Comparison of ENCODE assay signal across 15 cellular contexts in the genomic region with DNA sequence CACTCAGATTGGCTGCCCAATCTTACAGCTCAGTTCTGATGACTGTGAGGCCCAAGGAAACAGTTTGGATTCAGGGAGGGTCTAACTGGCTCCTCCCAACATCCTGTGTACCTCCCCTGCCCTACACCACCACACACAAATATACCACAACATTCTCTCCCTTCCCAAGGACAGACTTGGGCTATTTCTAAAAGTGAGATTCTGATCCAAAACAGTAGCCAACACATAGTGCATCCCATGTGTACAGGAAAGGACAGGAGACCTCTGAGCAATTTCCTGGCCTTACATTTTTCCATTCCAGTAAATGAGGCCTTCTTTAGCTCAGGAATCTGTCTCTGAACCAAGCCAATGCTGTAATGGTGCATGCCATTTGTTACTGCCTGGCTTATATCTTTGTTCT. TPM values are rescaled to one million over a fixed set of nuclear protein-coding genes. Genes with fewer than 3 reads are reported as not detected.
DNase-seq lines count a peak whose midpoint lies in the region; ATAC-seq, FAIRE-seq and TF ChIP-seq lines count a peak whose summit lies in the region.
"Had no signal": no experiment of that assay in that cellular context is flagged by ENCODE, and none has a peak within 500 bp of the region (broad histone marks: within the 10 kb centered on the region; RNA-seq: fewer than 3 reads in every experiment).

No MANE protein-coding gene starts in this region.

- TF ChIP-seq POLR2A in GM12891 (IDR thresholded peaks at IDR 0.05; ENCODE audit: low read depth, low read length): no peak

- H3K4me3 Mint-ChIP-seq in WTC11: no peak overlapping the region
- H3K4me3 Mint-ChIP-seq in activated T-cell treated with anti-CD3 and anti-CD28 coated beads, Interleukin-2, amount 50 U/mL, for 72 hours: no peak overlapping the region
- no peak overlapping the region for H3K4me3 Mint-ChIP-seq in stimulated activated memory B cell treated with anti-CD40 and anti-IgM and Interleukin-4, amounts not matched to agents 10 μg/mL and 1 μg/mL and 100 μg/mL, for 72 hours
- H3K4me3 Mint-ChIP-seq: T-helper 2 cell treated with Interferon-gamma antibody and Interleukin-4, amounts not matched to agents 5 μg/mL and 100 μg/mL, for 36 hours had no signal

- no peaks in the 10 kb centered on the region for H3K36me3 Mint-ChIP-seq in WTC11
- no peaks in the 10 kb centered on the region for H3K36me3 Mint-ChIP-seq in activated T-cell treated with anti-CD3 and anti-CD28 coated beads, Interleukin-2, amount 50 U/mL, for 72 hours (ENCODE audit: insufficient read depth in 2 of 2)
- no peaks in the 10 kb centered on the region for H3K36me3 Mint-ChIP-seq in stimulated activated memory B cell treated with anti-CD40 and anti-IgM and Interleukin-4, amounts not matched to agents 10 μg/mL and 1 μg/mL and 100 μg/mL, for 72 hours

- no peaks in the 10 kb centered on the region for H3K9me3 Mint-ChIP-seq in WTC11
- no peaks in the 10 kb centered on the region for H3K9me3 Mint-ChIP-seq in activated T-cell treated with anti-CD3 and anti-CD28 coated beads, Interleukin-2, amount 50 U/mL, for 72 hours
- no peaks in the 10 kb centered on the region for H3K9me3 Mint-ChIP-seq in stimulated activated memory B cell treated with anti-CD40 and anti-IgM and Interleukin-4, amounts not matched to agents 10 μg/mL and 1 μg/mL and 100 μg/mL, for 72 hours
- H3K9me3 Mint-ChIP-seq: T-helper 2 cell treated with Interferon-gamma antibody and Interleukin-4, amounts not matched to agents 5 μg/mL and 100 μg/mL, for 36 hours had no signal

- no peak overlapping the region for H3K27ac Mint-ChIP-seq in WTC11
- no peak overlapping the region for H3K27ac Mint-ChIP-seq in activated T-cell treated with anti-CD3 and anti-CD28 coated beads, Interleukin-2, amount 50 U/mL, for 72 hours
- H3K27ac Mint-ChIP-seq in stimulated activated memory B cell treated with anti-CD40 and anti-IgM and Interleukin-4, amounts not matched to agents 10 μg/mL and 1 μg/mL and 100 μg/mL, for 72 hours: no peak overlapping the region
- H3K27ac Mint-ChIP-seq: T-helper 2 cell treated with Interferon-gamma antibody and Interleukin-4, amounts not matched to agents 5 μg/mL and 100 μg/mL, for 36 hours had no signal

- no peaks in the 10 kb centered on the region for H3K27me3 Mint-ChIP-seq in WTC11 (ENCODE audit: low read depth)
- peaks cover 16% of the 10 kb centered on the region for H3K27me3 Mint-ChIP-seq in activated T-cell treated with anti-CD3 and anti-CD28 coated beads, Interleukin-2, amount 50 U/mL, for 72 hours (ENCODE audit: low read depth)
- no peaks in the 10 kb centered on the region for H3K27me3 Mint-ChIP-seq in stimulated activated memory B cell treated with anti-CD40 and anti-IgM and Interleukin-4, amounts not matched to agents 10 μg/mL and 1 μg/mL and 100 μg/mL, for 72 hours

- ATAC-seq in WTC11 (peak; percentile 81), GM21360 (IDR thresholded peaks at IDR 0.05; ENCODE audit: unreplicated experiment) (no peak), HG03354 (IDR thresholded peaks at IDR 0.05; ENCODE audit: poor library complexity, severe bottlenecking, unreplicated experiment) (no peak)
- ATAC-seq in activated T-cell treated with anti-CD3 and anti-CD28 coated beads, Interleukin-2, amount 50 U/mL, for 72 hours (replicated peaks in 1 of 2): no peak
- no peak for ATAC-seq in stimulated activated memory B cell treated with anti-CD40 and anti-IgM and Interleukin-4, amounts not matched to agents 10 μg/mL and 1 μg/mL and 100 μg/mL, for 72 hours
- ATAC-seq: mucosa of descending colon had no signal

- POLR2A ChIA-PET in WTC11 (lab: Charles Lee): no interaction called here

- DNase-seq in GM12891 (ENCODE audit: insufficient read length, low spot score) (no peak), WTC11 (ENCODE audit: low spot score) (no peak), fibroblast of gingiva (ENCODE audit: low read depth) (peak; percentile 92), pulmonary artery endothelial cell (ENCODE audit: low read depth, low spot score) (peak; percentile 78)
- no peak for DNase-seq in activated T-cell treated with anti-CD3 and anti-CD28 coated beads, Interleukin-2, amount 50 U/mL, for 72 hours
- DNase-seq: activated CD4-positive, alpha-beta T cell treated with anti-CD3 and anti-CD28 coated beads, Interleukin-2, amount 50 U/mL, for 4 hours; mucosa of descending colon; NCI-H146; NCI-H510A treated with DMSO at 0.1 percent for 48 hours; RPMI8226; stimulated activated CD4-positive, alpha-beta T cell treated with anti-CD3 and anti-CD28 coated beads, Interleukin-2, amount 100 ng/mL, for 24 hours had no signal

- CTCF ChIA-PET in WTC11 (lab: Charles Lee): interaction anchor here (1.5 to 1.7 kb wide), 2 partner anchors 19 to 84 kb away, joined by 3 to 5 read pairs; no protein-coding TSS in a partner anchor

- TF ChIP-seq CTCF in WTC11 (IDR thresholded peaks at IDR 0.05): no peak

- peak; percentile 9 for FAIRE-seq in GM12891 (lab: Jason Lieb, UNC)

- peaks cover 22% of the 10 kb centered on the region for H3K4me1 Mint-ChIP-seq in WTC11
- no peaks in the 10 kb centered on the region for H3K4me1 Mint-ChIP-seq in activated T-cell treated with anti-CD3 and anti-CD28 coated beads, Interleukin-2, amount 50 U/mL, for 72 hours (ENCODE audit: low read depth)
- peaks cover 8% of the 10 kb centered on the region for H3K4me1 Mint-ChIP-seq in stimulated activated memory B cell treated with anti-CD40 and anti-IgM and Interleukin-4, amounts not matched to agents 10 μg/mL and 1 μg/mL and 100 μg/mL, for 72 hours

TF ChIP-seq in GM12891, 5 proteins besides CTCF, POLR2A, EP300 and RAD21:
- no peak for TF ChIP-seq POLR2AphosphoS5 (IDR thresholded peaks at IDR 0.05; ENCODE audit: low read depth, low read length)
- no peak for TF ChIP-seq SPI1 (IDR thresholded peaks at IDR 0.05; ENCODE audit: low read depth, low read length)
- TF ChIP-seq PAX5 (IDR thresholded peaks at IDR 0.05; ENCODE audit: insufficient read depth, low read length, severe bottlenecking): no peak
- no peak for TF ChIP-seq POU2F2 (IDR thresholded peaks at IDR 0.05; ENCODE audit: low read depth, low read length)
- TF ChIP-seq TAF1 (IDR thresholded peaks at IDR 0.05; ENCODE audit: low read depth, low read length): no peak

TF ChIP-seq in WTC11, 78 proteins besides CTCF, POLR2A, EP300 and RAD21 (continues in another document):
- no peak for TF ChIP-seq ZBTB21 (CRISPR knock-in tag; IDR thresholded peaks at IDR 0.05; ENCODE audit: borderline replicate concordance)
- no peak for TF ChIP-seq SP1 (CRISPR knock-in tag; conservative IDR thresholded peaks at IDR 0.05)
- no peak for TF ChIP-seq TP53 (CRISPR knock-in tag; IDR thresholded peaks at IDR 0.05)
- TF ChIP-seq AFF4 (CRISPR knock-in tag; IDR thresholded peaks at IDR 0.05; ENCODE audit: borderline replicate concordance): no peak
- TF ChIP-seq MXD4 (CRISPR knock-in tag; IDR thresholded peaks at IDR 0.05; ENCODE audit: borderline replicate concordance): no peak
- TF ChIP-seq, protein P1, sequence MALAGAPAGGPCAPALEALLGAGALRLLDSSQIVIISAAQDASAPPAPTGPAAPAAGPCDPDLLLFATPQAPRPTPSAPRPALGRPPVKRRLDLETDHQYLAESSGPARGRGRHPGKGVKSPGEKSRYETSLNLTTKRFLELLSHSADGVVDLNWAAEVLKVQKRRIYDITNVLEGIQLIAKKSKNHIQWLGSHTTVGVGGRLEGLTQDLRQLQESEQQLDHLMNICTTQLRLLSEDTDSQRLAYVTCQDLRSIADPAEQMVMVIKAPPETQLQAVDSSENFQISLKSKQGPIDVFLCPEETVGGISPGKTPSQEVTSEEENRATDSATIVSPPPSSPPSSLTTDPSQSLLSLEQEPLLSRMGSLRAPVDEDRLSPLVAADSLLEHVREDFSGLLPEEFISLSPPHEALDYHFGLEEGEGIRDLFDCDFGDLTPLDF (CRISPR knock-in tag; IDR thresholded peaks at IDR 0.05): no peak
- TF ChIP-seq, protein P2, sequence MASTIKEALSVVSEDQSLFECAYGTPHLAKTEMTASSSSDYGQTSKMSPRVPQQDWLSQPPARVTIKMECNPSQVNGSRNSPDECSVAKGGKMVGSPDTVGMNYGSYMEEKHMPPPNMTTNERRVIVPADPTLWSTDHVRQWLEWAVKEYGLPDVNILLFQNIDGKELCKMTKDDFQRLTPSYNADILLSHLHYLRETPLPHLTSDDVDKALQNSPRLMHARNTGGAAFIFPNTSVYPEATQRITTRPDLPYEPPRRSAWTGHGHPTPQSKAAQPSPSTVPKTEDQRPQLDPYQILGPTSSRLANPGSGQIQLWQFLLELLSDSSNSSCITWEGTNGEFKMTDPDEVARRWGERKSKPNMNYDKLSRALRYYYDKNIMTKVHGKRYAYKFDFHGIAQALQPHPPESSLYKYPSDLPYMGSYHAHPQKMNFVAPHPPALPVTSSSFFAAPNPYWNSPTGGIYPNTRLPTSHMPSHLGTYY (CRISPR knock-in tag; IDR thresholded peaks at IDR 0.05): no peak

RNA-seq across cellular contexts. Expression of gene ZNF366, which starts 20.8 kb away (rescaled TPM):
- polyA plus RNA-seq in GM12891 (2012; ENCODE audit: low read depth, missing spikeins): 0.22 TPM
- total RNA-seq in WTC11 (2021) (not detected in 3 replicates), pulmonary artery endothelial cell (0.39 and 0.46 TPM in 2 replicates)
- total RNA-seq in activated T-cell treated with anti-CD3 and anti-CD28 coated beads, Interleukin-2, amount 50 U/mL, for 72 hours: not detected

Comparison
In these comparisons a context has a peak if more than half of its experiments do, and no peak if none do; other contexts are left out.
1. DNase-seq: peak in fibroblast of gingiva (single experiment) and pulmonary artery endothelial cell (single experiment); none in GM12891 (single experiment), WTC11 (single experiment) and activated T-cell treated with anti-CD3 and anti-CD28 coated beads, Interleukin-2, amount 50 U/mL, for 72 hours (0 of 2).